In the genomic region with DNA sequence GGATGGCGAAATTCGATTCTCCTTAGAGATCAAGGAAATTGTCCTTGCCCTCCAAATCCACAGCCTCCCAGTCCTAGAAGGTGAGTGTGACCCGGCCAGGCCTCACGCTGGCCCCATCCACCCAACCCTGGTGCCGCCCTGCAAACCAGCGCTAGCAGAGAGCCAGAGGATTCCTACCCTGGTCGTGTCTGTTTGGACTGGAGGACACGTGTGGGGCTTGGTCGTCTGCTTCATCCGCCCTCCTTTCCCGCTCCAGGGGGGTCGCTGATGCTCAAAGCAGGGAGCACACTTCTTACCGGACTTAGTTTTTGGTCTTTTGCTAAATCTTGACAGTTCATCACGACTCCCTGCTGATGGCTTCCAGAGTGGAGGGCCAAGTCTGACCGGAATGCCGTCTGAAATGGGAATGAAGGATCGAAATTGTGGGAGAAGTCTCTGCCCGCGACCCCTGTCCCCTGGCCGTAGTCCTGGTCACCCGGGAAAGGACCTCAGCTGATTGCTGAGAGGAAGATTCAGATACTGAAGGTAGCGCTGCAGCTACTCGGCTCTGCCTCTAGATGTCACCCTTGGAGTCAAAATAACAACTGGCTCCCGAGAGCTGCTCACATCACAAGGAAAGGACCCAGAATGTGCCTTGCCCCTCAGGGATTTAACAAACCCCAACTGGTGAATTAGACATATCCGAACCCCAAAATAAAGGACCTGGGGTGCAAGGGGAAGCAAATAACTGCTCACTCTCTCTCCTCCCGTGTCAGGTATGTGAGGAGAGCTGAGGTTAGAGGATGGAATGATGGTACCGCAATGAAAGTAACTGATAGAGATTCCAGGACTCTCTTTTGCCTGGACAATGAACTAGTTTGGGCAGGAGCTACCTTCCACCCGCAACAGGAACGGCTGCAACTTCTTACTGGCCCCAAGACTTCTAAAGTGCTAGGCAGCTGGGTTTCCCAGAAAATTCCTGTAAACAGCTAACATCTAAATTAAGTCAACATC, we compare ENCODE assay signal across 9 cellular contexts. TPM values are rescaled to one million over a fixed set of nuclear protein-coding genes. Genes with fewer than 3 reads are reported as not detected.
DNase-seq lines count a peak whose midpoint lies in the region; ATAC-seq and TF ChIP-seq lines count a peak whose summit lies in the region.
"Had no signal": no experiment of that assay in that cellular context is flagged by ENCODE, and none has a peak within 500 bp of the region (broad histone marks: within the 10 kb centered on the region; RNA-seq: fewer than 3 reads in every experiment).

No MANE protein-coding gene starts in this region.

- H3K36me3 Mint-ChIP-seq in activated T-cell treated with anti-CD3 and anti-CD28 coated beads, Interleukin-2, amount 50 U/mL, for 4 hours (ENCODE audit: insufficient read depth) = no peaks in the 10 kb centered on the region

- no peaks in the 10 kb centered on the region for H3K4me1 Mint-ChIP-seq in activated T-cell treated with anti-CD3 and anti-CD28 coated beads, Interleukin-2, amount 50 U/mL, for 4 hours (ENCODE audit: low read depth)
- H3K4me1 Mint-ChIP-seq: central memory CD8-positive, alpha-beta T cell had no signal

- H3K9me3 Mint-ChIP-seq in activated T-cell treated with anti-CD3 and anti-CD28 coated beads, Interleukin-2, amount 50 U/mL, for 4 hours = no peaks in the 10 kb centered on the region
- H3K9me3 Mint-ChIP-seq: central memory CD8-positive, alpha-beta T cell had no signal

- H3K4me3 ChIP-seq in NT2/D1 (ENCODE audit: insufficient read length, low read depth) (no peak overlapping the region), osteoblast (ENCODE audit: insufficient read depth, low read length) (no peak overlapping the region)

- no peaks in the 10 kb centered on the region for H3K36me3 ChIP-seq in NT2/D1 (ENCODE audit: insufficient read depth, insufficient read length, low read length)
- H3K36me3 ChIP-seq in osteoblast (ENCODE audit: insufficient read depth, low read length) = no peaks in the 10 kb centered on the region

- H3K9ac ChIP-seq in NT2/D1 (ENCODE audit: insufficient read length, low read depth) = peak overlapping the region; percentile 64

- peaks cover 22% of the 10 kb centered on the region for H3K27me3 Mint-ChIP-seq in activated T-cell treated with anti-CD3 and anti-CD28 coated beads, Interleukin-2, amount 50 U/mL, for 4 hours (ENCODE audit: low read depth)

- H3K79me2 ChIP-seq in osteoblast (ENCODE audit: insufficient read depth, low read length) = no peaks in the 10 kb centered on the region

- no peaks in the 10 kb centered on the region for H4K20me1 ChIP-seq in osteoblast (ENCODE audit: insufficient read depth, low read length)

- no peak overlapping the region for H2AFZ ChIP-seq in osteoblast (ENCODE audit: low read length)

- DNase-seq in EH (ENCODE audit: low read depth) = peak; percentile 66
- DNase-seq in HPDE6-E6E7 (ENCODE audit: extremely low spot score) = peak; percentile 45
- peak; percentile 43 for DNase-seq in NT2/D1 (ENCODE audit: low read depth, low spot score)
- peak; percentile 21 for DNase-seq in activated T-cell treated with anti-CD3 and anti-CD28 coated beads, Interleukin-2, amount 50 U/mL, for 4 hours
- peak in 1 of 2 donors; percentile 44 for DNase-seq in foreskin keratinocyte
- peak; percentile 80 for DNase-seq in osteoblast (ENCODE audit: insufficient read length, low spot score, missing footprints)

- no peak overlapping the region for H3K4me3 Mint-ChIP-seq in activated T-cell treated with anti-CD3 and anti-CD28 coated beads, Interleukin-2, amount 50 U/mL, for 4 hours
- H3K4me3 Mint-ChIP-seq: central memory CD8-positive, alpha-beta T cell had no signal

- H3K4me2 ChIP-seq in osteoblast (ENCODE audit: insufficient read depth, low read length) = peak overlapping the region; percentile 21

- no peaks in the 10 kb centered on the region for H3K27me3 ChIP-seq in NT2/D1 (ENCODE audit: insufficient read depth, insufficient read length)
- H3K27me3 ChIP-seq in foreskin keratinocyte = peaks cover 19% of the 10 kb centered on the region
- H3K27me3 ChIP-seq in osteoblast (ENCODE audit: insufficient read depth, low read length) = peaks cover 16% of the 10 kb centered on the region

- H3K4me1 ChIP-seq in NT2/D1 (ENCODE audit: insufficient read depth, insufficient read length) (peaks cover 2% of the 10 kb centered on the region), foreskin keratinocyte (no peaks in the 10 kb centered on the region), osteoblast (ENCODE audit: insufficient read depth, low read length) (no peaks in the 10 kb centered on the region)

- TF ChIP-seq CTCF in foreskin keratinocyte (conservative IDR thresholded peaks at IDR 0.05) (peak; percentile 76), osteoblast (IDR thresholded peaks at IDR 0.05; ENCODE audit: extremely low read depth, low read depth, low read length) (peak; percentile 90)

- ATAC-seq in GM21390 (IDR thresholded peaks at IDR 0.05; ENCODE audit: unreplicated experiment) (peak; percentile 99), foreskin keratinocyte (peak; percentile 94), GM18520 (IDR thresholded peaks at IDR 0.05; ENCODE audit: unreplicated experiment) (no peak)
- ATAC-seq in activated T-cell treated with anti-CD3 and anti-CD28 coated beads, Interleukin-2, amount 50 U/mL, for 4 hours = peak; percentile 77 to 81

- H3K9me3 ChIP-seq in NT2/D1 (ENCODE audit: insufficient read depth, low read length) (no peaks in the 10 kb centered on the region), osteoblast (ENCODE audit: low read depth, low read length) (no peaks in the 10 kb centered on the region)

- no peak overlapping the region for H3K27ac ChIP-seq in foreskin keratinocyte
- no peak overlapping the region for H3K27ac ChIP-seq in osteoblast (ENCODE audit: low read depth, low read length)

RNA-seq across cellular contexts. Expression of gene ORC5, which starts 23.5 kb away (rescaled TPM):
- total RNA-seq in activated T-cell treated with anti-CD3 and anti-CD28 coated beads, Interleukin-2, amount 50 U/mL, for 4 hours = 10 to 100 TPM; 36.1 to 39.7 (median 38.6) TPM
- total RNA-seq in foreskin keratinocyte = 19.5 and 23.0 TPM in 2 replicates
- polyA plus RNA-seq in foreskin keratinocyte = 17.8 and 19.9 TPM in 2 replicates
- 22.1 and 25.6 TPM in 2 replicates for total RNA-seq in osteoblast
